Comparison of ENCODE assay signal across 10 cellular contexts in the genomic region with DNA sequence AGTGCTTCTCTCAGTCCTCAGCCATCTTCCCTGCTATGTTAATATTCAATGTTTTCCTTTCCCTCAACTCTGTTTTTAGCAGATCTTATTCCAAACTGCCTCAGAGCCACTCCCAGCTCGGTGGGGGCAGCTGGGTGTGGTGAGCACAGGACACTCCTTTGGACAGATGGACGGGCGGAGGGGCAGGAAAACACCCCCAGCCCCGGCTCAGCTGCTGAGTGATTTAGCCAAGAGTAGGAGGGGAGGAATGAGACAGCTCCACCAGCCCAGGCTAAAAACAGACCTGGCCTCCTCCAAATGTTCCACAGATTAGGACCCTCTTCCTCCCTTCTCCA.
A peak's percentile ranks its signal among the peaks of the same experiment; 100 is the strongest.
DNase-seq lines count a peak whose midpoint lies in the region; ATAC-seq and TF ChIP-seq lines count a peak whose summit lies in the region.
"Had no signal": no experiment of that assay in that cellular context is flagged by ENCODE, and none has a peak within 500 bp of the region (broad histone marks: within the 10 kb centered on the region; RNA-seq: fewer than 3 reads in every experiment).

No MANE protein-coding gene starts in this region.

- H3K27ac ChIP-seq in endodermal cell (ENCODE audit: low read depth, low read length) = peak overlapping the region; percentile 88
- no peak overlapping the region for H3K27ac ChIP-seq in trophoblast cell (ENCODE audit: low read depth, low read length)
- H3K27ac ChIP-seq: thyroid gland had no signal

- H3K27me3 Mint-ChIP-seq in endodermal cell (ENCODE audit: insufficient read depth) = no peaks in the 10 kb centered on the region

- H3K14ac ChIP-seq in trophoblast cell (ENCODE audit: low read length) = peak overlapping the region; percentile 31

- no peaks in the 10 kb centered on the region for H3K79me2 ChIP-seq in trophoblast cell (ENCODE audit: control insufficient read depth, insufficient read depth, low read length, poor library complexity)

- ATAC-seq in GM19023 (IDR thresholded peaks at IDR 0.05; ENCODE audit: unreplicated experiment) (no peak), HG03196 (IDR thresholded peaks at IDR 0.05; ENCODE audit: unreplicated experiment) (no peak)

- H3K79me1 ChIP-seq in trophoblast cell (ENCODE audit: low read length) = peaks cover 2% of the 10 kb centered on the region

- peaks cover 36% of the 10 kb centered on the region for H3K4me1 Mint-ChIP-seq in endodermal cell

- H3K23ac ChIP-seq in trophoblast cell (ENCODE audit: low read length) = no peak overlapping the region

- no peak overlapping the region for H2AK5ac ChIP-seq in trophoblast cell (ENCODE audit: low read length)

- no peak overlapping the region for H2BK5ac ChIP-seq in trophoblast cell (ENCODE audit: low read depth, low read length, poor library complexity)

- H2BK12ac ChIP-seq in trophoblast cell (ENCODE audit: low read length) = peak overlapping the region; percentile 14

- H3K9me3 Mint-ChIP-seq in endodermal cell = no peaks in the 10 kb centered on the region

- H3K4ac ChIP-seq in trophoblast cell (ENCODE audit: low read depth, low read length) = no peak overlapping the region

- no peak overlapping the region for H2AFZ ChIP-seq in trophoblast cell (ENCODE audit: insufficient read depth, low read length, poor library complexity)

- H3K36me3 Mint-ChIP-seq in endodermal cell (ENCODE audit: low read depth) = no peaks in the 10 kb centered on the region

- no peak overlapping the region for H3K4me3 Mint-ChIP-seq in endodermal cell

- no peak overlapping the region for H3K4me2 ChIP-seq in trophoblast cell (ENCODE audit: low read length)

- H3K9ac ChIP-seq in endodermal cell (ENCODE audit: extremely low read depth, low read length, poor library complexity, severe bottlenecking) = no peak overlapping the region
- no peak overlapping the region for H3K9ac ChIP-seq in trophoblast cell (ENCODE audit: low read length)

- no peak overlapping the region for H4K12ac ChIP-seq in trophoblast cell (ENCODE audit: low read depth, low read length)

- H3K4me1 ChIP-seq in endodermal cell (ENCODE audit: control insufficient read depth, insufficient read depth, low read length) (peaks cover 6% of the 10 kb centered on the region), trophoblast cell (ENCODE audit: control insufficient read depth in 1 of 2, insufficient read depth in 2 of 2, low read length in 2 of 2) (peaks cover 0 to 4% of the 10 kb centered on the region in 2 experiments)

- no peak for TF ChIP-seq CTCF in endodermal cell (conservative IDR thresholded peaks at IDR 0.05)

- no peak overlapping the region for H3K18ac ChIP-seq in trophoblast cell (ENCODE audit: low read length)

- 83 to 100% methylated on average over 2 to 4 of the region's 4 CpGs for WGBS in endodermal cell (ENCODE audit: insufficient coverage in 1 of 2, insufficient read length in 1 of 2), 2 experiments
- WGBS in trophoblast cell (ENCODE audit: extremely low coverage, insufficient coverage, insufficient read length) = no CpG with 5 or more reads among the region's 4 CpGs

- H4K8ac ChIP-seq in trophoblast cell (ENCODE audit: low read depth, low read length) = no peak overlapping the region

- H3K36me3 ChIP-seq in endodermal cell (ENCODE audit: control insufficient read depth, insufficient read depth, low read length) (no peaks in the 10 kb centered on the region), trophoblast cell (ENCODE audit: control insufficient read depth in 1 of 2, insufficient read depth in 2 of 2, low read length in 2 of 2) (no peaks in the 10 kb centered on the region)
- H3K36me3 ChIP-seq: thyroid gland had no signal

- H4K91ac ChIP-seq in trophoblast cell (ENCODE audit: low read depth, low read length) = no peak overlapping the region

- peak overlapping the region; percentile 19 for H2BK120ac ChIP-seq in trophoblast cell (ENCODE audit: insufficient read depth, low read length, poor library complexity)

- DNase-seq in NCI-H2081 (lab: John Stamatoyannopoulos, UW) = peak; percentile 33 to 60
- DNase-seq in NCI-H2081 treated with DMSO at 0.1 percent for 48 hours (lab: John Stamatoyannopoulos, UW) = no peak
- peak; percentile 90 for DNase-seq in NCI-H82 (lab: John Stamatoyannopoulos, UW)
- DNase-seq in endodermal cell = peak; percentile 81
- DNase-seq in trophoblast cell = no peak
- no peak for DNase-seq in germinal center (ENCODE audit: low spot score)
- DNase-seq: activated CD4-positive, alpha-beta T cell treated with anti-CD3 and anti-CD28 coated beads for 1 hour; thyroid gland had no signal

- no peaks in the 10 kb centered on the region for H3K9me3 ChIP-seq in endodermal cell (ENCODE audit: control insufficient read depth, low read length)
- H3K9me3 ChIP-seq in trophoblast cell (ENCODE audit: insufficient read depth, low read depth, low read length) = no peaks in the 10 kb centered on the region
- H3K9me3 ChIP-seq: thyroid gland had no signal

- H3K27ac Mint-ChIP-seq in endodermal cell = peak overlapping the region; percentile 67

- H3K4me3 ChIP-seq in endodermal cell (ENCODE audit: low read length) (no peak overlapping the region), trophoblast cell (ENCODE audit: low read depth, low read length) (no peak overlapping the region)
- H3K4me3 ChIP-seq: thyroid gland had no signal

- no peaks in the 10 kb centered on the region for H3K27me3 ChIP-seq in endodermal cell (ENCODE audit: control insufficient read depth, insufficient read depth, low read length, poor library complexity, severe bottlenecking)
- H3K27me3 ChIP-seq in trophoblast cell (ENCODE audit: insufficient read depth, low read length) = no peaks in the 10 kb centered on the region
- H3K27me3 ChIP-seq: thyroid gland had no signal

Comparison
In these comparisons a context has a peak if more than half of its experiments do, and no peak if none do; other contexts are left out.
1. DNase-seq: peak in NCI-H2081 (2 of 2), NCI-H82 (single experiment) and endodermal cell (single experiment); none in NCI-H2081 treated with DMSO at 0.1 percent for 48 hours (single experiment), trophoblast cell (0 of 2) and germinal center (single experiment).